ENCODE assay signal across 9 cellular contexts in genomic region chr18:54250846-54251251, GRCh38. TPM values are rescaled to one million over a fixed set of nuclear protein-coding genes. Genes with fewer than 3 reads are reported as not detected.
A peak's percentile ranks its signal among the peaks of the same experiment; 100 is the strongest.
DNase-seq lines count a peak whose midpoint lies in the region; ATAC-seq, FAIRE-seq and TF ChIP-seq lines count a peak whose summit lies in the region.
"Had no signal": no experiment of that assay in that cellular context is flagged by ENCODE, and none has a peak within 500 bp of the region (broad histone marks: within the 10 kb centered on the region; RNA-seq: fewer than 3 reads in every experiment).

No MANE protein-coding gene starts in this region.

- peak overlapping the region; percentile 34 for H4K91ac ChIP-seq in H1 (replicated peaks; ENCODE audit: insufficient read length, low read length)

- no peaks in the 10 kb centered on the region for H3K23me2 ChIP-seq in H1 (ENCODE audit: low read depth, low read length)

- FAIRE-seq in GM12891 (lab: Jason Lieb, UNC) (peak; percentile 78), H1 (lab: Jason Lieb, UNC) (no peak)

- no peaks in the 10 kb centered on the region for H3K79me1 ChIP-seq in H1 (ENCODE audit: low read depth, low read length)

- no peak overlapping the region for H2AK5ac ChIP-seq in H1 (ENCODE audit: low read depth, low read length)

- H3K14ac ChIP-seq in H1 (ENCODE audit: insufficient read length), result no peak overlapping the region

- H2BK5ac ChIP-seq in H1 (ENCODE audit: low read depth, low read length), result no peak overlapping the region

- no peak overlapping the region for H4K8ac ChIP-seq in H1 (ENCODE audit: extremely low read depth, insufficient read depth, low read length)

- H4K20me1 ChIP-seq in H1 (replicated peaks in 1 of 2; ENCODE audit: control insufficient read depth in 1 of 2, insufficient read depth in 2 of 2, low read length in 2 of 2), result no peaks in the 10 kb centered on the region

- no peak for TF ChIP-seq CTCF in H1 (IDR thresholded peaks at IDR 0.05; ENCODE audit: control extremely low read depth in 1 of 3, insufficient read depth in 1 of 3, low read depth in 1 of 3, low read length in 3 of 3)

- H3K36me3 ChIP-seq in H1 (ENCODE audit: control insufficient read depth in 2 of 4, insufficient read depth in 4 of 4, low read length in 3 of 4), result no peaks in the 10 kb centered on the region

- no peak for TF ChIP-seq POLR2A in GM12891 (IDR thresholded peaks at IDR 0.05; ENCODE audit: low read depth, low read length)
- no peak for TF ChIP-seq POLR2A in H1 (IDR thresholded peaks at IDR 0.05; ENCODE audit: control extremely low read depth in 1 of 2, low read depth in 2 of 2, low read length in 2 of 2)

- no peaks in the 10 kb centered on the region for H3K27me3 ChIP-seq in H1 (replicated peaks in 1 of 4; ENCODE audit: control insufficient read depth in 3 of 4, extremely low read depth in 1 of 4, insufficient read depth in 3 of 4, low read length in 3 of 4)

- H4K5ac ChIP-seq in H1 (ENCODE audit: insufficient read length, low read depth, low read length), result no peak overlapping the region

- no peak overlapping the region for H3K4me3 ChIP-seq in H1 (ENCODE audit: extremely low read depth in 1 of 4, insufficient read depth in 2 of 4, low read depth in 3 of 4, low read length in 4 of 4)

- no peak overlapping the region for H3K4ac ChIP-seq in H1 (replicated peaks; ENCODE audit: insufficient read length, low read depth, low read length)

- TF ChIP-seq RAD21 in H1 (IDR thresholded peaks at IDR 0.05 in 1 of 2, conservative IDR thresholded peaks at IDR 0.05 in 1 of 2; ENCODE audit: low read depth in 2 of 2, low read length in 2 of 2), result no peak

- H3K79me2 ChIP-seq in H1 (ENCODE audit: control insufficient read depth in 1 of 2, insufficient read depth in 2 of 2, low read length in 2 of 2), result no peaks in the 10 kb centered on the region

- no peak overlapping the region for H2BK12ac ChIP-seq in H1 (ENCODE audit: low read depth, low read length)

- CTCF ChIA-PET in H1 (lab: Charles Lee; ENCODE audit: partially characterized antibody), result interaction anchor here (0.6 to 1.5 kb wide), 4 partner anchors 18 to 124 kb away, joined by 3 read pairs; partner anchors contain the start of gene POLI

- no peak overlapping the region for H3K27ac ChIP-seq in H1 (ENCODE audit: low read depth, low read length)

- POLR2A ChIA-PET in H1 (lab: Charles Lee; ENCODE audit: partially characterized antibody), result interaction anchor here (0.8 to 2.2 kb wide), 2 partner anchors 10 to 19 kb away, joined by 3 to 11 read pairs; partner anchors contain the start of gene POLI

- H2BK120ac ChIP-seq in H1 (replicated peaks; ENCODE audit: low read depth, low read length), result no peak overlapping the region

- no peak overlapping the region for H3K9ac ChIP-seq in H1 (replicated peaks in 1 of 4; ENCODE audit: extremely low read depth in 1 of 4, low read depth in 3 of 4, low read length in 3 of 4)

- no peak overlapping the region for H3K23ac ChIP-seq in H1 (ENCODE audit: insufficient read length)

- no peaks in the 10 kb centered on the region; a peak in 1 of 4 replicates for H3K9me3 ChIP-seq in H1 (ENCODE audit: insufficient read depth in 2 of 2, low read depth in 1 of 2, low read length in 1 of 2)

- no peak for DNase-seq in GM12891 (ENCODE audit: insufficient read length, low spot score)
- no peak for DNase-seq in H1 (ENCODE audit: low read depth in 1 of 2, low spot score in 2 of 2)
- DNase-seq in NCI-H1436 treated with DMSO at 0.1 percent for 48 hours (lab: John Stamatoyannopoulos, UW), result no peak
- no peak for DNase-seq in superior temporal gyrus (ENCODE audit: extremely low spot score)
- DNase-seq in NCI-H2227 treated with DMSO at 0.1 percent for 48 hours (lab: John Stamatoyannopoulos, UW), result no peak
- no peak for DNase-seq in stimulated activated CD4-positive, alpha-beta T cell treated with anti-CD3 and anti-CD28 coated beads, Interleukin-12 subunit alpha, Interleukin-12 subunit beta, amount 100 ng/mL, for 4 hours
- DNase-seq: hippocampal formation had no signal

- ATAC-seq in GM19468 (IDR thresholded peaks at IDR 0.05; ENCODE audit: extremely low read depth, unreplicated experiment) (peak; percentile 78), HG03196 (IDR thresholded peaks at IDR 0.05; ENCODE audit: unreplicated experiment) (peak; percentile 85)

- H3K4me2 ChIP-seq in H1 (ENCODE audit: insufficient read depth in 1 of 2, low read depth in 2 of 2, low read length in 2 of 2), result no peak overlapping the region

- H2BK15ac ChIP-seq in H1 (ENCODE audit: low read length), result no peak overlapping the region

- WGBS in H1 (ENCODE audit: extremely low coverage in 1 of 2, insufficient coverage in 1 of 2, insufficient read length in 1 of 2, insufficient replicate concordance in 2 of 2, low coverage in 1 of 2, low lambda C conversion rate in 2 of 2, missing lambda C conversion rate in 1 of 2), 2 experiments, result 94% methylated on average over 2 of the region's 2 CpGs; no CpG with 5 or more reads in 1 of the 2 experiments

- H3K4me1 ChIP-seq in H1 (replicated peaks in 1 of 4; ENCODE audit: control insufficient read depth in 3 of 4, insufficient read depth in 4 of 4, low read length in 3 of 4), result peaks cover 0 to 22% (median 12%) of the 10 kb centered on the region in 4 experiments; a peak in 5 of 7 replicates

- H3K18ac ChIP-seq in H1 (ENCODE audit: extremely low read depth, low read length), result no peak overlapping the region

- no peak overlapping the region for H3K56ac ChIP-seq in H1 (replicated peaks; ENCODE audit: insufficient read length, low read depth, low read length)

- H2BK20ac ChIP-seq in H1 (ENCODE audit: low read length), result no peak overlapping the region

- no peak overlapping the region for H2AFZ ChIP-seq in H1 (ENCODE audit: low read length)

- no peak for TF ChIP-seq EP300 in H1 (IDR thresholded peaks at IDR 0.05; ENCODE audit: borderline replicate concordance in 1 of 2, low read depth in 2 of 2, low read length in 2 of 2)

TF ChIP-seq in GM12891, 5 proteins besides CTCF, POLR2A, EP300 and RAD21:
- TF ChIP-seq PAX5 (IDR thresholded peaks at IDR 0.05; ENCODE audit: insufficient read depth, low read length, severe bottlenecking), result no peak
- peak; percentile 50; the same call in 1 of the 2 replicates for TF ChIP-seq SPI1 (IDR thresholded peaks at IDR 0.05; ENCODE audit: low read depth, low read length)
- no peak for TF ChIP-seq POU2F2 (IDR thresholded peaks at IDR 0.05; ENCODE audit: low read depth, low read length)
- no peak for TF ChIP-seq TAF1 (IDR thresholded peaks at IDR 0.05; ENCODE audit: low read depth, low read length)

TF ChIP-seq in H1, 55 proteins besides CTCF, POLR2A, EP300 and RAD21:
- TF ChIP-seq SP2 (IDR thresholded peaks at IDR 0.05; ENCODE audit: low read length) (no peak), TAF7 (optimal IDR thresholded peaks at IDR 0.05; ENCODE audit: borderline replicate concordance, low read depth, low read length) (no peak), RXRA (IDR thresholded peaks at IDR 0.05; ENCODE audit: insufficient read depth, low read depth, low read length) (no peak), RBBP5 (IDR thresholded peaks at IDR 0.05; ENCODE audit: borderline replicate concordance, low read depth, low read length) (no peak)

RNA-seq across cellular contexts. Expression of gene POLI, which starts 18.5 kb away (rescaled TPM):
- polyA plus RNA-seq in GM12891 (2012; ENCODE audit: low read depth, missing spikeins), result 6.1 TPM
- 32.4 and 33.5 TPM in 2 replicates for total RNA-seq in H1 (2021; fragmentation: NEBNext Ultra II Directional; extraction: Animal tissue kit (Norgen Biotek cat#: 25700))
- polyA plus RNA-seq in H1 (2011; rRNA removed), result 12.3 and 15.4 TPM in 2 replicates
- polyA plus RNA-seq in H1 (2011; cell fraction: cytosol; rRNA removed), result 22.5 TPM
- 19.6 TPM for polyA plus RNA-seq in H1 (2011; cell fraction: nucleus; rRNA removed)
- 15.3 to 27.5 TPM (median 18.9 TPM) in 4 replicates for polyA plus RNA-seq in H1 (2012, experiment 1 of 2)
- 1.6 TPM for polyA plus RNA-seq in H1 (2012, experiment 2 of 2)
- polyA plus RNA-seq in H1 (2013, experiment 1 of 2), result 22.3 TPM
- polyA plus RNA-seq in H1 (2013, experiment 2 of 2), result 21.3 TPM
- polyA minus RNA-seq in H1 (2011; rRNA and poly(A)+ RNA removed), result 25.0 and 35.6 TPM in 2 replicates
- polyA minus RNA-seq in H1 (2011; cell fraction: cytosol; rRNA and poly(A)+ RNA removed), result 21.4 TPM
- 63.3 TPM for polyA minus RNA-seq in H1 (2011; cell fraction: nucleus; rRNA and poly(A)+ RNA removed)

RNA-seq across cellular contexts. Expression of gene MBD2, which starts 26.4 kb away (rescaled TPM):
- 46.0 TPM for polyA plus RNA-seq in GM12891 (2012; ENCODE audit: low read depth, missing spikeins)
- 36.2 TPM in 2 replicates for total RNA-seq in H1 (2021; fragmentation: NEBNext Ultra II Directional; extraction: Animal tissue kit (Norgen Biotek cat#: 25700))
- 34.0 and 52.7 TPM in 2 replicates for polyA plus RNA-seq in H1 (2011; rRNA removed)
- 29.4 TPM for polyA plus RNA-seq in H1 (2011; cell fraction: cytosol; rRNA removed)
- 30.5 TPM for polyA plus RNA-seq in H1 (2011; cell fraction: nucleus; rRNA removed)
- 30.0 to 40.8 TPM (median 34.9 TPM) in 4 replicates for polyA plus RNA-seq in H1 (2012, experiment 1 of 2)
- polyA plus RNA-seq in H1 (2012, experiment 2 of 2), result 22.5 TPM
- polyA plus RNA-seq in H1 (2013, experiment 1 of 2), result 31.0 TPM
- polyA plus RNA-seq in H1 (2013, experiment 2 of 2), result 29.3 TPM
- 39.3 and 52.9 TPM in 2 replicates for polyA minus RNA-seq in H1 (2011; rRNA and poly(A)+ RNA removed)
- 16.2 TPM for polyA minus RNA-seq in H1 (2011; cell fraction: cytosol; rRNA and poly(A)+ RNA removed)
- 17.0 TPM for polyA minus RNA-seq in H1 (2011; cell fraction: nucleus; rRNA and poly(A)+ RNA removed)
